12 cellular contexts compared by ENCODE assay signal in the genomic region with DNA sequence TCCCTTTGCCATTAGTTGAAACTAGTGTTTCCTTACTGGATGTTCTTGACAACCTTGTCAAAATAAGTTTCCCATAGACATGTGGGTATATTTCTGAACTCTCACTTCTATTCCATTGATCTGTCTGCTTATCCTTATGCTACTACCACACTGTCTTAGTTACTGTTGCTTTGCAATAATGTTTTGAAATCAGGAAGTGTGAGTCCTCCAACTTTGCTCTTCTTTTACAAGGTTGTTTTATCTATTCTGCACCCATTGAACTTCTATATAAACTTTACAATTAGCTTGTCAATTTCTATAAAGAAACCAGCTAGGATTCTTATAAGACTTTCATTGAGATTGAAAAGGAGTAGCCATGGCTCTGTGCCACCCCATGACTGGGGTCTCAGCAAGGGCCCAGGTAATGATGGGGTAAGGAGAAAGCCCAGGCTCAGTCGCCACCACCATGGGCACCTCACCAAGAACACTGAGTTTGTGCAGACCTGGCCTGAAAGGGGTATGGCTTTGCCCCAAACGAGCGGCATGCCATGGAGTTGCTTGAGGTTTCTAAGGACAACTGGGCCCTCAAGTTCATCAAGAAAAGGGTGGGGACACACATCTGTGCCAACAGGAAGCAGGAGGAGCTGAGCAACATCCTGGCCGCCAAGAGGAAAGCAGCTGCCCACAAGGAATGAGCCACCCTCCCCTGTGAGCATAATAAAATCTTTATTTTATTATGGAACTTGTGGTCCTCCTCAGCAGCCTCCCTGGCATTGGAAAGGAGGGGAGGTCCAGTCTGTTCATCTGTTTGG. TPM values are rescaled to one million over a fixed set of nuclear protein-coding genes. Genes with fewer than 3 reads are reported as not detected.
A peak's percentile ranks its signal among the peaks of the same experiment; 100 is the strongest.
DNase-seq lines count a peak whose midpoint lies in the region; ATAC-seq, FAIRE-seq and TF ChIP-seq lines count a peak whose summit lies in the region.
"Had no signal": no experiment of that assay in that cellular context is flagged by ENCODE, and none has a peak within 500 bp of the region (broad histone marks: within the 10 kb centered on the region; RNA-seq: fewer than 3 reads in every experiment).

No MANE protein-coding gene starts in this region.

- TF ChIP-seq CTCF in RWPE1 (conservative IDR thresholded peaks at IDR 0.05; ENCODE audit: low read depth) (no peak), gastroesophageal sphincter (IDR thresholded peaks at IDR 0.05) (no peak), prostate gland (IDR thresholded peaks at IDR 0.05) (no peak), GM13977 (IDR thresholded peaks at IDR 0.05; ENCODE audit: extremely low read depth, insufficient read depth, missing control alignments) (no peak)

- intact Hi-C loops in prostate gland (cut with DNase I) = no loop called here

- in situ Hi-C loops in GM13977 (cut with MboI; ENCODE audit: low pct_unique_long_range_greater_than_20kb, low sequenced_read_pairs, unreplicated experiment) (no loop called here), G401 (cut with HindIII; ENCODE audit: low sequenced_read_pairs) (no loop called here)

- H3K4me3 ChIP-seq in gastroesophageal sphincter (no peak overlapping the region), prostate gland (no peak overlapping the region)

- CTCF ChIA-PET in RWPE1 (lab: Yijun Ruan, JAX) = no interaction called here

- H3K36me3 ChIP-seq in gastroesophageal sphincter (no peaks in the 10 kb centered on the region), prostate gland (no peaks in the 10 kb centered on the region)

- no peak for TF ChIP-seq POLR2A in gastroesophageal sphincter (IDR thresholded peaks at IDR 0.05)
- no peak for TF ChIP-seq POLR2A in prostate gland (IDR thresholded peaks at IDR 0.05)

- no peaks in the 10 kb centered on the region for H3K27me3 ChIP-seq in gastroesophageal sphincter
- no peaks in the 10 kb centered on the region for H3K27me3 ChIP-seq in prostate gland (replicated peaks; ENCODE audit: insufficient read depth)

- 60 to 71% methylated on average over 1 to 4 of the region's 4 CpGs for WGBS in gastroesophageal sphincter (ENCODE audit: low coverage in 1 of 2), 2 donors
- 34% methylated on average over 4 of the region's 4 CpGs for WGBS in prostate gland

- peak; percentile 67 for ATAC-seq in gastroesophageal sphincter
- ATAC-seq: activated CD8-positive, alpha-beta memory T cell treated with anti-CD3 and anti-CD28 coated beads, Interleukin-2, amount 10 ng/mL, durations not matched to agents 7 days and 5 days; effector memory CD8-positive, alpha-beta T cell had no signal

- H3K9me3 ChIP-seq in gastroesophageal sphincter (no peaks in the 10 kb centered on the region), prostate gland (no peaks in the 10 kb centered on the region)

- H3K27ac ChIP-seq in RWPE1 = peak overlapping the region; percentile 63
- peak overlapping the region in 3 of 4 donors; percentile 40 to 48 (median 43) for H3K27ac ChIP-seq in gastroesophageal sphincter
- H3K27ac ChIP-seq in prostate gland = peak overlapping the region; percentile 60 to 62

- no peak for TF ChIP-seq EP300 in gastroesophageal sphincter (IDR thresholded peaks at IDR 0.05)

- FAIRE-seq in GM19239 (lab: Jason Lieb, UNC) = no peak

- no peaks in the 10 kb centered on the region for H3K4me1 ChIP-seq in gastroesophageal sphincter
- H3K4me1 ChIP-seq in prostate gland (replicated peaks) = no peaks in the 10 kb centered on the region

- peak; percentile 54 for DNase-seq in Daoy (ENCODE audit: low read depth)
- DNase-seq in RWPE1 (ENCODE audit: low spot score) = no peak
- DNase-seq in prostate gland (ENCODE audit: low spot score) = peak; percentile 71
- DNase-seq in NCI-H1417 (lab: John Stamatoyannopoulos, UW) = no peak
- DNase-seq in GM13977 (ENCODE audit: low spot score) = no peak
- DNase-seq in GM19239 (ENCODE audit: insufficient read length, low spot score) = no peak
- no peak for DNase-seq in G401 (ENCODE audit: low spot score)
- DNase-seq: activated CD8-positive, alpha-beta memory T cell treated with anti-CD3 and anti-CD28 coated beads, Interleukin-2, amount 10 ng/mL, durations not matched to agents 7 days and 5 days; effector memory CD8-positive, alpha-beta T cell; NCI-H1092 treated with DMSO at 0.1 percent for 48 hours had no signal

- POLR2A ChIA-PET in RWPE1 (lab: Yijun Ruan, JAX; ENCODE audit: low non-redundant PET) = no interaction called here

RNA-seq across cellular contexts. Expression of a gene that starts 24.1 kb away (rescaled TPM):
- 0.11 TPM in 1 of 2 replicates, not detected in the other for total RNA-seq in Daoy (2014; rRNA removed; shearing (Covaris generic))
- total RNA-seq in gastroesophageal sphincter (10 to 100 TPM; 20.4 to 84.5 (median 37.9) TPM), prostate gland (10 to 100 TPM; 22.9 to 56.5 TPM)
- total RNA-seq in G401 (2014; rRNA removed; shearing (Covaris generic)) = not detected in 2 replicates
- total RNA-seq: CD4-positive, CD25-positive, alpha-beta regulatory T cell had no signal

RNA-seq across cellular contexts. Expression of a gene that starts 30.3 kb away (rescaled TPM):
- 19.1 and 38.7 TPM in 2 replicates for total RNA-seq in Daoy (2014; rRNA removed; shearing (Covaris generic))
- total RNA-seq in gastroesophageal sphincter (10 to 100 TPM; 10.9 to 72.1 (median 26.7) TPM), prostate gland (100 to 1,000 TPM in 1 of 2 donors, 10 to 100 TPM in 1; 45.6 to 124 TPM)
- 11.0 and 35.3 TPM in 2 replicates for total RNA-seq in G401 (2014; rRNA removed; shearing (Covaris generic))

RNA-seq across cellular contexts. Expression of a gene that starts 38.5 kb away (rescaled TPM):
- 64.1 and 70.2 TPM in 2 replicates for total RNA-seq in Daoy (2014; rRNA removed; shearing (Covaris generic))
- total RNA-seq in gastroesophageal sphincter (10 to 100 TPM; 38.6 to 61.5 (median 46.1) TPM), prostate gland (100 to 1,000 TPM in 1 of 2 donors, 10 to 100 TPM in 1; 91.2 to 117 TPM)
- total RNA-seq in G401 (2014; rRNA removed; shearing (Covaris generic)) = 75.7 and 84.8 TPM in 2 replicates

RNA-seq across cellular contexts. Expression of a gene that starts 38.7 kb away (rescaled TPM):
- total RNA-seq in Daoy (2014; rRNA removed; shearing (Covaris generic)) = 138 and 190 TPM in 2 replicates
- total RNA-seq in gastroesophageal sphincter = 100 to 1,000 TPM; 130 to 168 (median 131) TPM
- 100 to 1,000 TPM; 127 to 145 TPM for total RNA-seq in prostate gland
- total RNA-seq in G401 (2014; rRNA removed; shearing (Covaris generic)) = 20.7 and 34.3 TPM in 2 replicates

RNA-seq across cellular contexts. Expression of a gene that starts 44.3 kb away (rescaled TPM):
- total RNA-seq in Daoy (2014; rRNA removed; shearing (Covaris generic)) = 17.8 and 23.5 TPM in 2 replicates
- total RNA-seq in gastroesophageal sphincter = 10 to 100 TPM; 24.5 to 52.0 (median 32.7) TPM
- total RNA-seq in prostate gland = 100 to 1,000 TPM in 1 of 2 donors, 10 to 100 TPM in 1; 61.8 to 107 TPM
- 24.4 and 44.6 TPM in 2 replicates for total RNA-seq in G401 (2014; rRNA removed; shearing (Covaris generic))

Comparison
In these comparisons a context has a peak if more than half of its experiments do, and no peak if none do; other contexts are left out.
1. DNase-seq: peak in Daoy (single experiment) and prostate gland (single experiment); none in RWPE1 (single experiment), NCI-H1417 (0 of 3), GM13977 (single experiment), GM19239 (single experiment) and G401 (single experiment).
2. RNA of a gene that starts 24.1 kb away (total RNA-seq): 22.9 to 56.5 TPM in prostate gland and 20.4 to 84.5 TPM in gastroesophageal sphincter; 0.11 TPM in Daoy and not detected in G401; every median in the first group is over 10 times any median in the second.
3. Peak in every context shown above with its lines, with median percentiles within 50 percentile points of each other: H3K27ac ChIP-seq.